ENCODE assay signal across 19 cellular contexts in genomic region chr1:66286307-66286706, GRCh38.
DNase-seq lines count a peak whose midpoint lies in the region; ATAC-seq and TF ChIP-seq lines count a peak whose summit lies in the region.
"Had no signal": no experiment of that assay in that cellular context is flagged by ENCODE, and none has a peak within 500 bp of the region (broad histone marks: within the 10 kb centered on the region; RNA-seq: fewer than 3 reads in every experiment).

No MANE protein-coding gene starts in this region.

- no peak for DNase-seq in activated CD4-positive, alpha-beta memory T cell treated with anti-CD3 and anti-CD28 coated beads for 36 hours
- no peak for DNase-seq in activated CD4-positive, alpha-beta memory T cell treated with anti-CD3 and anti-CD28 coated beads, Interleukin-2, amount 10 ng/mL, durations not matched to agents 7 days and 5 days
- DNase-seq in HCT116 (ENCODE audit: low read depth, low spot score) (no peak), amniotic epithelial cell (ENCODE audit: low read depth) (peak; percentile 72), mesenchymal stem cell (peak; percentile 65), cerebellum (ENCODE audit: low spot score) (no peak)
- DNase-seq: 8988T, GF-D8, H9, NCI-H1048, NCI-H1436 treated with DMSO at 0.1 percent for 48 hours, NCI-H2029 treated with DMSO at 0.1 percent for 48 hours, NCI-H2171 treated with DMSO at 0.1 percent for 48 hours, NCI-H748 treated with DMSO at 0.1 percent for 48 hours had no signal

- peak overlapping the region; percentile 8 for H3K27ac Mint-ChIP-seq in activated CD4-positive, alpha-beta memory T cell treated with anti-CD3 and anti-CD28 coated beads for 36 hours
- H3K27ac Mint-ChIP-seq in activated CD4-positive, alpha-beta memory T cell treated with anti-CD3 and anti-CD28 coated beads, Interleukin-2, amount 10 ng/mL, durations not matched to agents 7 days and 5 days, result no peak overlapping the region
- H3K27ac Mint-ChIP-seq: H9 had no signal

- no peak for TF ChIP-seq RAD21 in HCT116 (IDR thresholded peaks at IDR 0.05; ENCODE audit: low read depth)

- H3K27ac ChIP-seq in HCT116 (ENCODE audit: low read depth, low read length), result no peak overlapping the region
- no peak overlapping the region for H3K27ac ChIP-seq in mesenchymal stem cell (ENCODE audit: low read length, poor library complexity, severe bottlenecking)
- H3K27ac ChIP-seq: HL-60, SJSA1 had no signal

- no peak overlapping the region for H2AK5ac ChIP-seq in mesenchymal stem cell (ENCODE audit: low read length, severe bottlenecking)

- H3K36me3 ChIP-seq in HCT116 (ENCODE audit: control insufficient read depth in 1 of 2, insufficient read depth in 2 of 2, low read length in 2 of 2), result no peaks in the 10 kb centered on the region
- no peaks in the 10 kb centered on the region for H3K36me3 ChIP-seq in mesenchymal stem cell (ENCODE audit: control insufficient read depth in 1 of 2, insufficient read depth in 2 of 2, low read depth in 1 of 2, low read length in 2 of 2)
- H3K36me3 ChIP-seq: SJSA1 had no signal

- H4K91ac ChIP-seq in mesenchymal stem cell (ENCODE audit: low read length), result no peak overlapping the region

- intact Hi-C loops in activated CD4-positive, alpha-beta memory T cell treated with anti-CD3 and anti-CD28 coated beads for 36 hours (cut with micrococcal nuclease), result loop anchor here (10.0 kb wide), 3 partner anchors 638 to 1398 kb away; partner anchors contain the start of genes DNAI4, GADD45A and MIER1
- intact Hi-C loops in HCT116 (cut with micrococcal nuclease), result no loop called here

- no TSS peak for BruUV-seq in HCT116 (replicated peaks; lab: Mats Ljungman, UMichigan)

- RAD21 ChIA-PET in HCT116 (lab: Charles Lee; ENCODE audit: low non-redundant PET in 1 of 2, low total read pairs in 2 of 2, uncharacterized antibody in 2 of 2, unreplicated experiment in 2 of 2), result no interaction called here

- ATAC-seq in HCT116, result no peak
- no peak for ATAC-seq in GM19328 (IDR thresholded peaks at IDR 0.05; ENCODE audit: unreplicated experiment)
- ATAC-seq in GM18867 (IDR thresholded peaks at IDR 0.05; ENCODE audit: unreplicated experiment), result no peak
- ATAC-seq: K562 had no signal

- no peak overlapping the region for H3K18ac ChIP-seq in mesenchymal stem cell (ENCODE audit: low read depth in 1 of 2, low read length in 2 of 2)

- TF ChIP-seq CTCF in HCT116 (IDR thresholded peaks at IDR 0.05 in 2 of 3, conservative IDR thresholded peaks at IDR 0.05 in 1 of 3; ENCODE audit: borderline replicate concordance in 1 of 3, insufficient read depth in 1 of 3, low read depth in 2 of 3, low read length in 2 of 3), result no peak

- H3K4ac ChIP-seq in mesenchymal stem cell (ENCODE audit: low read depth in 1 of 2, low read length in 2 of 2), result no peak overlapping the region

- H3K4me3 ChIP-seq in HCT116 (replicated peaks in 1 of 2; ENCODE audit: low read depth in 1 of 2, low read length in 2 of 2) (no peak overlapping the region), mesenchymal stem cell (ENCODE audit: insufficient read depth in 1 of 2, low read depth in 1 of 2, low read length in 2 of 2) (no peak overlapping the region)
- H3K4me3 ChIP-seq: K562, SJSA1 had no signal

- H3K4me1 ChIP-seq in HCT116 (ENCODE audit: control insufficient read depth in 1 of 2, insufficient read depth in 2 of 2, low read length in 2 of 2), result peaks cover 32 to 71% of the 10 kb centered on the region in 2 experiments
- no peaks in the 10 kb centered on the region for H3K4me1 ChIP-seq in mesenchymal stem cell (ENCODE audit: control insufficient read depth, insufficient read depth, low read depth, low read length)

- peaks cover 84% of the 10 kb centered on the region for H3K4me1 Mint-ChIP-seq in activated CD4-positive, alpha-beta memory T cell treated with anti-CD3 and anti-CD28 coated beads for 36 hours (ENCODE audit: low read depth)
- H3K4me1 Mint-ChIP-seq in activated CD4-positive, alpha-beta memory T cell treated with anti-CD3 and anti-CD28 coated beads, Interleukin-2, amount 10 ng/mL, durations not matched to agents 7 days and 5 days, result peaks cover 77% of the 10 kb centered on the region
- H3K4me1 Mint-ChIP-seq: H9 had no signal

- POLR2A ChIA-PET in activated CD4-positive, alpha-beta memory T cell treated with anti-CD3 and anti-CD28 coated beads for 36 hours (lab: Charles Lee), result interaction anchor here (1.0 to 2.5 kb wide), 2 partner anchors 59 to 150 kb away, joined by 3 to 6 read pairs; no protein-coding TSS in a partner anchor
- POLR2A ChIA-PET in activated CD4-positive, alpha-beta memory T cell treated with anti-CD3 and anti-CD28 coated beads, Interleukin-2, amount 10 ng/mL, durations not matched to agents 7 days and 5 days (lab: Charles Lee), result interaction anchor here (1.0 to 4.7 kb wide), 5 partner anchors 8 to 46 kb away, joined by 4 to 28 read pairs (median 6); no protein-coding TSS in a partner anchor
- POLR2A ChIA-PET in HCT116 (lab: Charles Lee), result interaction anchor here (0.7 kb wide), 1 partner anchor 8 kb away, joined by 3 read pairs; no protein-coding TSS in a partner anchor

- H3K4me2 ChIP-seq in HCT116 (ENCODE audit: low read length) (no peak overlapping the region), mesenchymal stem cell (ENCODE audit: low read length, poor library complexity, severe bottlenecking) (no peak overlapping the region)

- H4K20me1 ChIP-seq in HCT116 (ENCODE audit: insufficient read depth), result no peaks in the 10 kb centered on the region

- no peaks in the 10 kb centered on the region for H3K79me2 ChIP-seq in HCT116 (ENCODE audit: insufficient read depth, low read length)

- H3K27me3 ChIP-seq in HCT116 (ENCODE audit: insufficient read depth, low read length) (no peaks in the 10 kb centered on the region), mesenchymal stem cell (ENCODE audit: control insufficient read depth in 1 of 2, insufficient read depth in 1 of 2, low read length in 2 of 2) (no peaks in the 10 kb centered on the region)
- H3K27me3 ChIP-seq: SJSA1 had no signal

- no peaks in the 10 kb centered on the region for H3K9me3 Mint-ChIP-seq in activated CD4-positive, alpha-beta memory T cell treated with anti-CD3 and anti-CD28 coated beads for 36 hours
- H3K9me3 Mint-ChIP-seq in activated CD4-positive, alpha-beta memory T cell treated with anti-CD3 and anti-CD28 coated beads, Interleukin-2, amount 10 ng/mL, durations not matched to agents 7 days and 5 days, result no peaks in the 10 kb centered on the region
- H3K9me3 Mint-ChIP-seq: H9 had no signal

- no peak overlapping the region for H2BK15ac ChIP-seq in mesenchymal stem cell (ENCODE audit: low read depth, poor library complexity, severe bottlenecking)

- no peaks in the 10 kb centered on the region for H3K36me3 Mint-ChIP-seq in activated CD4-positive, alpha-beta memory T cell treated with anti-CD3 and anti-CD28 coated beads for 36 hours
- peaks cover 7% of the 10 kb centered on the region for H3K36me3 Mint-ChIP-seq in activated CD4-positive, alpha-beta memory T cell treated with anti-CD3 and anti-CD28 coated beads, Interleukin-2, amount 10 ng/mL, durations not matched to agents 7 days and 5 days (ENCODE audit: low read depth)

- H2BK5ac ChIP-seq in mesenchymal stem cell (ENCODE audit: low read depth, low read length, poor library complexity, severe bottlenecking), result no peak overlapping the region

- H4K8ac ChIP-seq in mesenchymal stem cell (ENCODE audit: low read length), result no peak overlapping the region

- H3K27me3 Mint-ChIP-seq in activated CD4-positive, alpha-beta memory T cell treated with anti-CD3 and anti-CD28 coated beads for 36 hours, result no peaks in the 10 kb centered on the region
- H3K27me3 Mint-ChIP-seq in activated CD4-positive, alpha-beta memory T cell treated with anti-CD3 and anti-CD28 coated beads, Interleukin-2, amount 10 ng/mL, durations not matched to agents 7 days and 5 days, result peaks cover 2% of the 10 kb centered on the region

- no peak for TF ChIP-seq POLR2A in HCT116 (IDR thresholded peaks at IDR 0.05; ENCODE audit: borderline replicate concordance, extremely low read depth, insufficient read depth, insufficient read length)

- H3K9me2 ChIP-seq in HCT116 (ENCODE audit: insufficient read depth), result no peaks in the 10 kb centered on the region

- no peak overlapping the region for H2BK12ac ChIP-seq in mesenchymal stem cell (ENCODE audit: low read length in 2 of 2)

- H3K79me1 ChIP-seq in mesenchymal stem cell (replicated peaks; ENCODE audit: low read length, poor library complexity, severe bottlenecking), result no peaks in the 10 kb centered on the region

- H2BK120ac ChIP-seq in mesenchymal stem cell (ENCODE audit: low read depth, low read length), result no peak overlapping the region

- CTCF ChIA-PET in activated CD4-positive, alpha-beta memory T cell treated with anti-CD3 and anti-CD28 coated beads for 36 hours (lab: Charles Lee), result interaction anchor here (0.7 to 2.4 kb wide), 4 partner anchors 12 to 150 kb away, joined by 3 to 8 read pairs (median 4); no protein-coding TSS in a partner anchor
- CTCF ChIA-PET in activated CD4-positive, alpha-beta memory T cell treated with anti-CD3 and anti-CD28 coated beads, Interleukin-2, amount 10 ng/mL, durations not matched to agents 7 days and 5 days (lab: Charles Lee), result interaction anchor here (0.8 to 2.1 kb wide), 4 partner anchors 12 to 46 kb away, joined by 3 to 8 read pairs (median 4); no protein-coding TSS in a partner anchor
- CTCF ChIA-PET in HCT116 (lab: Charles Lee), result interaction anchor here (0.8 kb wide), 1 partner anchor 18 kb away, joined by 3 read pairs; no protein-coding TSS in a partner anchor

- H3K9ac ChIP-seq in HCT116 (ENCODE audit: low read length), result no peak overlapping the region
- no peak overlapping the region for H3K9ac ChIP-seq in mesenchymal stem cell (ENCODE audit: low read length)

- no peak overlapping the region for H3K23ac ChIP-seq in mesenchymal stem cell (ENCODE audit: low read length in 2 of 2)

- H2AFZ ChIP-seq in HCT116 (ENCODE audit: low read depth, low read length, poor library complexity, severe bottlenecking) (peak overlapping the region; percentile 22), mesenchymal stem cell (ENCODE audit: low read depth, low read length) (no peak overlapping the region)

- no peak overlapping the region for H3K4me3 Mint-ChIP-seq in activated CD4-positive, alpha-beta memory T cell treated with anti-CD3 and anti-CD28 coated beads for 36 hours
- H3K4me3 Mint-ChIP-seq in activated CD4-positive, alpha-beta memory T cell treated with anti-CD3 and anti-CD28 coated beads, Interleukin-2, amount 10 ng/mL, durations not matched to agents 7 days and 5 days, result no peak overlapping the region
- H3K4me3 Mint-ChIP-seq: H9 had no signal

- H3K14ac ChIP-seq in mesenchymal stem cell (ENCODE audit: low read length in 2 of 2), result no peak overlapping the region

- H3K9me3 ChIP-seq in HCT116 (ENCODE audit: control insufficient read depth in 1 of 2, insufficient read depth in 1 of 2, low read depth in 1 of 2, low read length in 2 of 2) (no peaks in the 10 kb centered on the region), mesenchymal stem cell (ENCODE audit: control insufficient read depth, low read length) (no peaks in the 10 kb centered on the region)
- H3K9me3 ChIP-seq: SJSA1 had no signal

TF ChIP-seq in HCT116, 20 proteins besides CTCF, POLR2A, EP300 and RAD21 (continues in another document):
- TF ChIP-seq POLR2AphosphoS5 (IDR thresholded peaks at IDR 0.05; ENCODE audit: low read depth, low read length) (no peak), MAX (IDR thresholded peaks at IDR 0.05) (peak; percentile 9; the same call in 1 of the 2 replicates)

Comparison
In these comparisons a context has a peak if more than half of its experiments do, and no peak if none do; other contexts are left out.
1. DNase-seq: peak in amniotic epithelial cell (single experiment) and mesenchymal stem cell (single experiment); none in activated CD4-positive, alpha-beta memory T cell treated with anti-CD3 and anti-CD28 coated beads for 36 hours (single experiment), activated CD4-positive, alpha-beta memory T cell treated with anti-CD3 and anti-CD28 coated beads, Interleukin-2, amount 10 ng/mL, durations not matched to agents 7 days and 5 days (single experiment), HCT116 (single experiment) and cerebellum (single experiment).